In genomic region chr12:124479680-124480468, GRCh38 we compare ENCODE assay signal across 9 cellular contexts.
A peak's percentile ranks its signal among the peaks of the same experiment; 100 is the strongest.
DNase-seq lines count a peak whose midpoint lies in the region; ATAC-seq and TF ChIP-seq lines count a peak whose summit lies in the region.
"Had no signal": no experiment of that assay in that cellular context is flagged by ENCODE, and none has a peak within 500 bp of the region (broad histone marks: within the 10 kb centered on the region; RNA-seq: fewer than 3 reads in every experiment).

No MANE protein-coding gene starts in this region.

- peak overlapping the region; percentile 29; the same call in 1 of the 2 replicates for H3K4me2 ChIP-seq in KMS-11

- H3K27me3 Mint-ChIP-seq in activated CD4-positive, alpha-beta memory T cell treated with anti-CD3 and anti-CD28 coated beads, Interleukin-2, amount 10 ng/mL, durations not matched to agents 7 days and 5 days = no peaks in the 10 kb centered on the region
- H3K27me3 Mint-ChIP-seq in activated CD4-positive, alpha-beta memory T cell treated with anti-CD3 and anti-CD28 coated beads for 36 hours = no peaks in the 10 kb centered on the region

- no peaks in the 10 kb centered on the region for H3K9me3 Mint-ChIP-seq in activated CD4-positive, alpha-beta memory T cell treated with anti-CD3 and anti-CD28 coated beads, Interleukin-2, amount 10 ng/mL, durations not matched to agents 7 days and 5 days
- peaks cover 5% of the 10 kb centered on the region for H3K9me3 Mint-ChIP-seq in activated CD4-positive, alpha-beta memory T cell treated with anti-CD3 and anti-CD28 coated beads for 36 hours

- H3K9me3 ChIP-seq in cardiac muscle cell (ENCODE audit: low read depth) = no peaks in the 10 kb centered on the region
- no peaks in the 10 kb centered on the region for H3K9me3 ChIP-seq in transverse colon

- H3K4me3 Mint-ChIP-seq in activated CD4-positive, alpha-beta memory T cell treated with anti-CD3 and anti-CD28 coated beads, Interleukin-2, amount 10 ng/mL, durations not matched to agents 7 days and 5 days = no peak overlapping the region
- H3K4me3 Mint-ChIP-seq in activated CD4-positive, alpha-beta memory T cell treated with anti-CD3 and anti-CD28 coated beads for 36 hours = no peak overlapping the region

- 0 out of 2 replicates have a peak, but pooled peaks cover 3% of the 10 kb centered on the region for H3K36me3 ChIP-seq in KMS-11 (ENCODE audit: insufficient read depth)
- peaks cover 4% of the 10 kb centered on the region for H3K36me3 ChIP-seq in cardiac muscle cell
- H3K36me3 ChIP-seq in transverse colon = peaks cover 0 to 9% (median 3%) of the 10 kb centered on the region in 4 donors

- peaks cover 48% of the 10 kb centered on the region for H3K36me3 Mint-ChIP-seq in activated CD4-positive, alpha-beta memory T cell treated with anti-CD3 and anti-CD28 coated beads, Interleukin-2, amount 10 ng/mL, durations not matched to agents 7 days and 5 days (ENCODE audit: low read depth)
- peaks cover 47% of the 10 kb centered on the region for H3K36me3 Mint-ChIP-seq in activated CD4-positive, alpha-beta memory T cell treated with anti-CD3 and anti-CD28 coated beads for 36 hours

- no peak for TF ChIP-seq POLR2A in transverse colon (IDR thresholded peaks at IDR 0.05)

- in situ Hi-C loops in transverse colon (cut with MboI; ENCODE audit: low pct_ligation_motif_present in 1 of 4, low pct_unique_long_range_greater_than_20kb in 1 of 4, low sequenced_read_pairs in 3 of 4) = no loop called here

- H3K4me3 ChIP-seq in KMS-11 (IDR thresholded peaks at IDR 0.05; ENCODE audit: insufficient read depth, low read depth, low read length) = no peak overlapping the region
- H3K4me3 ChIP-seq in cardiac muscle cell = no peak overlapping the region
- no peak overlapping the region for H3K4me3 ChIP-seq in transverse colon
- H3K4me3 ChIP-seq: SK-N-MC had no signal

- no peak overlapping the region for H3K9ac ChIP-seq in KMS-11

- no peak for ATAC-seq in HG03175 (IDR thresholded peaks at IDR 0.05; ENCODE audit: unreplicated experiment)

- TF ChIP-seq CTCF in KMS-11 (conservative IDR thresholded peaks at IDR 0.05; ENCODE audit: low read depth, low read length) (no peak), cardiac muscle cell (IDR thresholded peaks at IDR 0.05; ENCODE audit: low read depth, low read length) (no peak), transverse colon (IDR thresholded peaks at IDR 0.05) (no peak)

- H4K20me1 ChIP-seq in KMS-11 (ENCODE audit: insufficient read depth) = no peaks in the 10 kb centered on the region

- H3K4me1 ChIP-seq in KMS-11 (ENCODE audit: low read depth, poor library complexity, severe bottlenecking) = peaks cover 8% of the 10 kb centered on the region
- H3K4me1 ChIP-seq in cardiac muscle cell (ENCODE audit: low read depth) = no peaks in the 10 kb centered on the region
- peaks cover 15 to 28% (median 17%) of the 10 kb centered on the region in 4 donors for H3K4me1 ChIP-seq in transverse colon

- H3K27ac ChIP-seq in KMS-11 (no peak overlapping the region), cardiac muscle cell (peak overlapping the region; percentile 58), transverse colon (peak overlapping the region; percentile 29 to 68 (median 67))
- H3K27ac ChIP-seq: SK-N-MC had no signal

- CTCF ChIA-PET in activated CD4-positive, alpha-beta memory T cell treated with anti-CD3 and anti-CD28 coated beads, Interleukin-2, amount 10 ng/mL, durations not matched to agents 7 days and 5 days (lab: Charles Lee) = interaction anchor here (0.6 to 1.0 kb wide), 4 partner anchors 8 to 26 kb away, joined by 3 to 4 read pairs (median 4); no protein-coding TSS in a partner anchor
- CTCF ChIA-PET in activated CD4-positive, alpha-beta memory T cell treated with anti-CD3 and anti-CD28 coated beads for 36 hours (lab: Charles Lee) = interaction anchor here (1.2 kb wide), 1 partner anchor 14 kb away, joined by 5 read pairs; no protein-coding TSS in a partner anchor
- CTCF ChIA-PET in HEK293T (lab: Yijun Ruan, JAX) = no interaction called here

- DNase-seq in activated CD4-positive, alpha-beta memory T cell treated with anti-CD3 and anti-CD28 coated beads, Interleukin-2, amount 10 ng/mL, durations not matched to agents 7 days and 5 days = no peak
- no peak for DNase-seq in activated CD4-positive, alpha-beta memory T cell treated with anti-CD3 and anti-CD28 coated beads for 36 hours
- no peak for DNase-seq in cardiac muscle cell (ENCODE audit: low read depth in 1 of 2, low spot score in 1 of 2)
- DNase-seq in transverse colon = no peak
- no peak for DNase-seq in HEK293T (ENCODE audit: extremely low spot score)
- no peak for DNase-seq in NCI-H774 (lab: John Stamatoyannopoulos, UW)

- intact Hi-C loops in activated CD4-positive, alpha-beta memory T cell treated with anti-CD3 and anti-CD28 coated beads for 36 hours (cut with micrococcal nuclease) = loop anchor here (1.0 to 5.0 kb wide), 3 partner anchors 13 to 67 kb away; no protein-coding TSS in a partner anchor
- intact Hi-C loops in transverse colon (cut with DNase I; ENCODE audit: low total_unique reads) = no loop called here

- TF ChIP-seq EP300 in transverse colon (IDR thresholded peaks at IDR 0.05; ENCODE audit: low read depth) = no peak

- H3K27me3 ChIP-seq in KMS-11 (ENCODE audit: insufficient read depth, low read depth) (no peaks in the 10 kb centered on the region), cardiac muscle cell (no peaks in the 10 kb centered on the region), transverse colon (no peaks in the 10 kb centered on the region)

- no peak overlapping the region for H2AFZ ChIP-seq in KMS-11 (ENCODE audit: low read depth)

- POLR2A ChIA-PET in activated CD4-positive, alpha-beta memory T cell treated with anti-CD3 and anti-CD28 coated beads, Interleukin-2, amount 10 ng/mL, durations not matched to agents 7 days and 5 days (lab: Charles Lee) = interaction anchor here (0.9 to 1.3 kb wide), 3 partner anchors 10 to 26 kb away, joined by 4 to 11 read pairs (median 6); no protein-coding TSS in a partner anchor
- POLR2A ChIA-PET in activated CD4-positive, alpha-beta memory T cell treated with anti-CD3 and anti-CD28 coated beads for 36 hours (lab: Charles Lee) = interaction anchor here (1.0 kb wide), 2 partner anchors 14 to 66 kb away, joined by 4 to 5 read pairs; no protein-coding TSS in a partner anchor
- POLR2A ChIA-PET in HEK293T (lab: Yijun Ruan, JAX) = no interaction called here

- no peaks in the 10 kb centered on the region for H3K79me2 ChIP-seq in KMS-11 (ENCODE audit: insufficient read depth, low read depth)

- WGBS in transverse colon (ENCODE audit: low coverage in 1 of 2), 2 donors = 69% methylated on average over 15 of the region's 19 CpGs; no CpG with 5 or more reads in 1 of the 2 donors

- H3K27ac Mint-ChIP-seq in activated CD4-positive, alpha-beta memory T cell treated with anti-CD3 and anti-CD28 coated beads, Interleukin-2, amount 10 ng/mL, durations not matched to agents 7 days and 5 days = peak overlapping the region; percentile 40
- no peak overlapping the region for H3K27ac Mint-ChIP-seq in activated CD4-positive, alpha-beta memory T cell treated with anti-CD3 and anti-CD28 coated beads for 36 hours

- H3K4me1 Mint-ChIP-seq in activated CD4-positive, alpha-beta memory T cell treated with anti-CD3 and anti-CD28 coated beads, Interleukin-2, amount 10 ng/mL, durations not matched to agents 7 days and 5 days = peaks cover 40% of the 10 kb centered on the region
- H3K4me1 Mint-ChIP-seq in activated CD4-positive, alpha-beta memory T cell treated with anti-CD3 and anti-CD28 coated beads for 36 hours (ENCODE audit: low read depth) = peaks cover 37% of the 10 kb centered on the region

TF ChIP-seq in HEK293T, 16 proteins besides CTCF, POLR2A, EP300 and RAD21:
- TF ChIP-seq SP1 (IDR thresholded peaks at IDR 0.05) = no peak
- no peak for TF ChIP-seq FOXK2 (IDR thresholded peaks at IDR 0.05)
- no peak for TF ChIP-seq PKNOX1 (IDR thresholded peaks at IDR 0.05)
- no peak for TF ChIP-seq ARNT (IDR thresholded peaks at IDR 0.05)
- TF ChIP-seq TARDBP (IDR thresholded peaks at IDR 0.05) = no peak
- no peak for TF ChIP-seq FOXA1 (IDR thresholded peaks at IDR 0.05)
- no peak for TF ChIP-seq ELF4 (IDR thresholded peaks at IDR 0.05)
- TF ChIP-seq ZNF384 (IDR thresholded peaks at IDR 0.05) = no peak
- no peak for TF ChIP-seq NFRKB (IDR thresholded peaks at IDR 0.05)
- no peak for TF ChIP-seq SUZ12 (IDR thresholded peaks at IDR 0.05)
- no peak for TF ChIP-seq CTBP1 (IDR thresholded peaks at IDR 0.05; ENCODE audit: borderline replicate concordance)
- TF ChIP-seq L3MBTL2 (conservative IDR thresholded peaks at IDR 0.05) = no peak
- no peak for TF ChIP-seq HDGF (IDR thresholded peaks at IDR 0.05; ENCODE audit: borderline replicate concordance)
- TF ChIP-seq BHLHE40 (IDR thresholded peaks at IDR 0.05; ENCODE audit: borderline replicate concordance) = no peak
- no peak for TF ChIP-seq LEF1 (IDR thresholded peaks at IDR 0.05; ENCODE audit: borderline replicate concordance)
- no peak for TF ChIP-seq FOXM1 (IDR thresholded peaks at IDR 0.05; ENCODE audit: borderline replicate concordance)
